Comparison of ENCODE assay signal across 1 cellular context in the genomic region with DNA sequence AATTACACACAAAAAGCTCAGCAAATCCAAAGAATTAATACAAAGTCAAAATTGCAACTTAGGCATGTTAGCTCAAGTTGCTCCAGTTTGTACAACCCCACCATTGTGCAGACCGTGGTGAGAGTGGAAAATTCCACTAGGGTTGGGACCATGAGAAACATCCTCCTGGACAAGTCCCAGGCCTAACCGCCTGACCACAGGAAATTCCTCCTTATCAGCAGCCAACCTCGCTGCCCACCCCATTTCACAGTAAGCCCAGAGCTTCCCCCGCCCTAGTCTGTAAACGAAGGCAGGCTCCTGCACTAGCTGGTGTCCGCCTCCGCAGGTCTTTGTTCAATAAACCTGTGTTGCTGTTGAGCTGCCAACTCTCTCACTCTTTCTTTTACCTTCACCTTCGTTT.
A peak's percentile ranks its signal among the peaks of the same experiment; 100 is the strongest.
TF ChIP-seq lines count a peak whose summit lies in the region.

No MANE protein-coding gene starts in this region.

TF ChIP-seq in HepG2, 621 proteins besides CTCF, POLR2A, EP300 and RAD21 (continued from another document):
- TF ChIP-seq, protein P1, sequence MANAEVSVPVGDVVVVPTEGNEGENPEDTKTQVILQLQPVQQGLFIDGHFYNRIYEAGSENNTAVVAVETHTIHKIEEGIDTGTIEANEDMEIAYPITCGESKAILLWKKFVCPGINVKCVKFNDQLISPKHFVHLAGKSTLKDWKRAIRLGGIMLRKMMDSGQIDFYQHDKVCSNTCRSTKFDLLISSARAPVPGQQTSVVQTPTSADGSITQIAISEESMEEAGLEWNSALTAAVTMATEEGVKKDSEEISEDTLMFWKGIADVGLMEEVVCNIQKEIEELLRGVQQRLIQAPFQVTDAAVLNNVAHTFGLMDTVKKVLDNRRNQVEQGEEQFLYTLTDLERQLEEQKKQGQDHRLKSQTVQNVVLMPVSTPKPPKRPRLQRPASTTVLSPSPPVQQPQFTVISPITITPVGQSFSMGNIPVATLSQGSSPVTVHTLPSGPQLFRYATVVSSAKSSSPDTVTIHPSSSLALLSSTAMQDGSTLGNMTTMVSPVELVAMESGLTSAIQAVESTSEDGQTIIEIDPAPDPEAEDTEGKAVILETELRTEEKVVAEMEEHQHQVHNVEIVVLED (CRISPR knock-in tag; IDR thresholded peaks at IDR 0.05; ENCODE audit: borderline replicate concordance): no peak
- TF ChIP-seq XRCC5 (optimal IDR thresholded peaks at IDR 0.05; ENCODE audit: low read length): peak; percentile 63
- 0 out of 2 replicates have a peak, but pooled peaks have one; percentile 18 for TF ChIP-seq ZNF644 (CRISPR knock-in tag; IDR thresholded peaks at IDR 0.05; ENCODE audit: low read depth)
